ENCODE assay signal across 8 cellular contexts in genomic region chr19:21202865-21203494, GRCh38.
DNase-seq lines count a peak whose midpoint lies in the region; ATAC-seq and TF ChIP-seq lines count a peak whose summit lies in the region.

No MANE protein-coding gene starts in this region.

- no peak overlapping the region for H3K27ac Mint-ChIP-seq in activated naive CD4-positive, alpha-beta T cell treated with anti-CD3 and anti-CD28 coated beads, Interleukin-2, amount 50 U/mL, for 72 hours

- TF ChIP-seq CTCF in coronary artery (IDR thresholded peaks at IDR 0.05) = no peak

- DNase-seq in activated naive CD4-positive, alpha-beta T cell treated with anti-CD3 and anti-CD28 coated beads, Interleukin-2, amount 50 U/mL, for 72 hours (ENCODE audit: low spot score in 2 of 2) = peak in 1 of 2 donors; percentile 45
- no peak for DNase-seq in activated naive CD4-positive, alpha-beta T cell treated with anti-CD3 and anti-CD28 coated beads, Interleukin-2, amount 50 U/mL, for 16 hours
- DNase-seq in NCI-H1694 treated with DMSO at 0.1 percent for 48 hours (lab: John Stamatoyannopoulos, UW) (peak; percentile 1), adipocyte (ENCODE audit: low read depth) (peak; percentile 57), iPS DF 4.7 (ENCODE audit: extremely low read depth, low spot score) (peak; percentile 74), coronary artery (ENCODE audit: low spot score) (no peak), NK-92 (lab: John Stamatoyannopoulos, UW; ENCODE audit: unreplicated experiment) (no peak)
- DNase-seq in stimulated activated CD8-positive, alpha-beta memory T cell treated with anti-CD3 and anti-CD28 coated beads, Interleukin-4, amount 100 ng/mL, for 48 hours = peak; percentile 29

- H3K36me3 ChIP-seq in adipocyte (ENCODE audit: control insufficient read depth, insufficient read depth, low read length, severe bottlenecking) = no peaks in the 10 kb centered on the region

- peaks cover 0 to 17% of the 10 kb centered on the region in 2 donors for H3K9me3 Mint-ChIP-seq in activated naive CD4-positive, alpha-beta T cell treated with anti-CD3 and anti-CD28 coated beads, Interleukin-2, amount 50 U/mL, for 72 hours

- no peaks in the 10 kb centered on the region for H3K9me3 ChIP-seq in adipocyte (ENCODE audit: control insufficient read depth, low read length)

- ATAC-seq in activated naive CD4-positive, alpha-beta T cell treated with anti-CD3 and anti-CD28 coated beads, Interleukin-2, amount 50 U/mL, for 72 hours = peak; percentile 63 to 68

- no peak overlapping the region for H3K4me3 ChIP-seq in adipocyte (ENCODE audit: low read length)
- H3K4me3 ChIP-seq in coronary artery = no peak overlapping the region

- peaks cover 0 to 9% of the 10 kb centered on the region in 2 donors for H3K36me3 Mint-ChIP-seq in activated naive CD4-positive, alpha-beta T cell treated with anti-CD3 and anti-CD28 coated beads, Interleukin-2, amount 50 U/mL, for 72 hours

- no peak overlapping the region for H3K27ac ChIP-seq in coronary artery

- H3K4me1 ChIP-seq in adipocyte (ENCODE audit: control insufficient read depth, insufficient read depth, low read length) = no peaks in the 10 kb centered on the region

- H3K27me3 ChIP-seq in adipocyte (replicated peaks; ENCODE audit: control insufficient read depth, insufficient read depth, low read length) = no peaks in the 10 kb centered on the region

- no peak overlapping the region for H3K9ac ChIP-seq in adipocyte (ENCODE audit: low read length)

Comparison
In these comparisons a context has a peak if more than half of its experiments do, and no peak if none do; other contexts are left out.
1. DNase-seq: peak in NCI-H1694 treated with DMSO at 0.1 percent for 48 hours (single experiment), adipocyte (single experiment), iPS DF 4.7 (single experiment) and stimulated activated CD8-positive, alpha-beta memory T cell treated with anti-CD3 and anti-CD28 coated beads, Interleukin-4, amount 100 ng/mL, for 48 hours (single experiment); none in activated naive CD4-positive, alpha-beta T cell treated with anti-CD3 and anti-CD28 coated beads, Interleukin-2, amount 50 U/mL, for 16 hours (single experiment), coronary artery (single experiment) and NK-92 (single experiment).